Comparison of ENCODE assay signal across 25 cellular contexts in the genomic region with DNA sequence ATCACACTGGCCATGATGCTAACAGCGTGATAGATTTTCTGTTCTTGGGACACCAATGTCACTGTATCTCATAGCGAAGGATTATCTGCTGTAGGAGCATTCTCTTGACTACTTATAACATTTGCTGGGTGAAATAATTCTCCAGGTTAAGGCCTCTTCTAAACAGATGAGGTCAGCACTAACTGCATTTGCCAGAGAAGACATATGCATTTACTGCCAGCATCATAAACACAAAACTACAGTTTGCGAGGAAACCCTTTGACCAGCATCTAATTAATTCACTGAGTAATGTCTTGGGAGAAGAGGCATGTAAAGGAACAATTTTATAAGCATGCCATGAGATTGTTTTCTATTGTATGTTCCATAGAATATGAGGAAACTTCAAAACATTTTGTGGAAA. TPM values are rescaled to one million over a fixed set of nuclear protein-coding genes. Genes with fewer than 3 reads are reported as not detected.
"Had no signal": no experiment of that assay in that cellular context is flagged by ENCODE, and none has a peak within 500 bp of the region (broad histone marks: within the 10 kb centered on the region; RNA-seq: fewer than 3 reads in every experiment).

No MANE protein-coding gene starts in this region.

- H3K27me3 ChIP-seq: MG63 had no signal

- H3K9ac ChIP-seq: KMS-11, SK-N-SH had no signal

- H3K4me2 ChIP-seq: KMS-11, SK-N-SH had no signal

- H3K27ac ChIP-seq: HL-60, KMS-11, RWPE1 had no signal

- H3K9me3 ChIP-seq: MG63, SK-N-SH had no signal

- H3K4me3 ChIP-seq: MG63 had no signal

- DNase-seq: Kasumi-1; MG63; NCI-H1092; NCI-H1105 treated with DMSO at 0.1 percent for 48 hours; NCI-H1417 treated with DMSO at 0.1 percent for 48 hours; NCI-H146; NCI-H1694 treated with DMSO at 0.1 percent for 48 hours; NCI-H1930; NCI-H2081; NCI-H2107; NCI-H2227 treated with DMSO at 0.1 percent for 48 hours; NCI-H510A treated with DMSO at 0.1 percent for 48 hours; NCI-H82; NK-92 treated with Interleukin-12 subunit alpha and Interleukin-12 subunit beta, amount 100 ng/mL, for 24 hours; PC-3; SHP77; SK-N-SH; SW 1271; T-cell had no signal

- ATAC-seq: Panc1, PC-3, T-cell had no signal

- H3K9me2 ChIP-seq: SK-N-SH had no signal

- FAIRE-seq: HTR-8/SVneo had no signal

- H3K36me3 ChIP-seq: MG63 had no signal

RNA-seq across cellular contexts. Expression of a gene that starts 55.4 kb away (rescaled TPM):
- total RNA-seq: PC-3, SK-MEL-5 had no signal
- polyA plus RNA-seq: SK-N-SH had no signal
